In the genomic region with DNA sequence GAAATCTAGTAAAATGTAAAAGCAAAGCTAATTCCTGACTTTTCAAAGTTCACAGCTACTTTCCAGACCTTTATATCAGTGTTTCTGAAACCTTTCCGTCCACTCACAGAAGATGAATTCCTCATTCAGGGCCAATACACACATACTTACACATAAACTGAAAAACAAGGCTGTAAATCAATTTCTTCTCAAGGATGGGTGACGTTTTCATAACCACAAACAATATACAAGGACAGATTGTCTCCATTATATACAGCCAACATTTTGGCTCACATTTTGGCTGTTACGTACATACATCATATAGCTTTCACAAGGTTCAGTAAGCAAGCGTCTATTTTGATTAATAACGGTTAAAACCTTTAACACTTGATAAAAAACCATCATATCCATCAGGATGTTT, we compare ENCODE assay signal across 1 cellular context.
A peak's percentile ranks its signal among the peaks of the same experiment; 100 is the strongest.
TF ChIP-seq lines count a peak whose summit lies in the region.

No MANE protein-coding gene starts in this region.

TF ChIP-seq in K562, 482 proteins besides CTCF, POLR2A, EP300 and RAD21 (continued from another document):
- no peak for TF ChIP-seq PRDM10 (IDR thresholded peaks at IDR 0.05; ENCODE audit: partially characterized antibody)
- TF ChIP-seq DACH1 (IDR thresholded peaks at IDR 0.05; ENCODE audit: partially characterized antibody) = no peak
- peak; percentile 94 for TF ChIP-seq MEIS2 (IDR thresholded peaks at IDR 0.05; ENCODE audit: partially characterized antibody)
- TF ChIP-seq FOS (IDR thresholded peaks at IDR 0.05; ENCODE audit: extremely low read depth, insufficient read length) = no peak
- no peak for TF ChIP-seq PBX2 (CRISPR knock-in tag; IDR thresholded peaks at IDR 0.05; ENCODE audit: low read depth)
- TF ChIP-seq PBX2 (tag; conservative IDR thresholded peaks at IDR 0.05; ENCODE audit: low read depth) = peak; percentile 90
- TF ChIP-seq, protein P1, sequence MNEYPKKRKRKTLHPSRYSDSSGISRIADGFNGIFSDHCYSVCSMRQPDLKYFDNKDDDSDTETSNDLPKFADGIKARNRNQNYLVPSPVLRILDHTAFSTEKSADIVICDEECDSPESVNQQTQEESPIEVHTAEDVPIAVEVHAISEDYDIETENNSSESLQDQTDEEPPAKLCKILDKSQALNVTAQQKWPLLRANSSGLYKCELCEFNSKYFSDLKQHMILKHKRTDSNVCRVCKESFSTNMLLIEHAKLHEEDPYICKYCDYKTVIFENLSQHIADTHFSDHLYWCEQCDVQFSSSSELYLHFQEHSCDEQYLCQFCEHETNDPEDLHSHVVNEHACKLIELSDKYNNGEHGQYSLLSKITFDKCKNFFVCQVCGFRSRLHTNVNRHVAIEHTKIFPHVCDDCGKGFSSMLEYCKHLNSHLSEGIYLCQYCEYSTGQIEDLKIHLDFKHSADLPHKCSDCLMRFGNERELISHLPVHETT (CRISPR knock-in tag; conservative IDR thresholded peaks at IDR 0.05 in 1 of 2, IDR thresholded peaks at IDR 0.05 in 1 of 2) = no peak
- no peak for TF ChIP-seq MECOM (CRISPR knock-in tag; IDR thresholded peaks at IDR 0.05)
- no peak for TF ChIP-seq TEAD1 (CRISPR knock-in tag; IDR thresholded peaks at IDR 0.05)
- no peak for TF ChIP-seq TAF9B (IDR thresholded peaks at IDR 0.05; ENCODE audit: partially characterized antibody)
- no peak for TF ChIP-seq ZKSCAN8 (CRISPR knock-in tag; IDR thresholded peaks at IDR 0.05)
